ENCODE assay signal across 11 cellular contexts in the genomic region with DNA sequence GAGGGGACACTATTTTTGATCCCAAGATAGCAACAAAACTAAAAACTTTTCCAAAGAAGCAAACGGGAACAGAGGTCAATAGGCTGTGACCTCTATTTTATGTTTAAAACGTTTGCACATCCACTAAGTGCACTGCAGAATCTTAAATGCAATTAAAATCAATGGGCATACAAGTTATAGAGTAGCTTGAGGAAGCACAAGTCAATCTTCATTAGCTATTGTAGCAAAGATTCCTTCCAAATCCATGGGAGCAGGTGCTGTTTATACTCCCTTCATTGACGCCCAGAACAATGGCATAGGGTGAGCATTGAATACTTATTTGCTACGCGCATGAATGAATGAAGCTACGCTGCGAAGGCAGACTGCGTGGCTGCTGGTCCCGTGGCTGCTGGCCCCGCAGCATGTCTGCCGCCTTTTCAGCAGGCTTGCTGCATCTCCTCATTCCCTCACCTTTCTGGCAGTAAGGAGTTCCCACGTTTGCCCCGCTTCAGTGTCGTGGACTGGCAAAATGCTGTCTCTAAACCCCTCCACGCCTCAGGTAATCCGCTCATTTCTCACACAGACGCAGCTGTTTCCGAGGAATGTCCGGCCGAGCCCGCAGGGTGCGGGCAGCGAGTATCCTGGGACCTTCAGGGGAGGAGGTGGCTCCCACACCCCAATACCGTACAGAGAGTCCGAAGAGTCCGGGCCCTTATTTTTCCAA. TPM values are rescaled to one million over a fixed set of nuclear protein-coding genes. Genes with fewer than 3 reads are reported as not detected.
DNase-seq lines count a peak whose midpoint lies in the region; ATAC-seq and TF ChIP-seq lines count a peak whose summit lies in the region.
"Had no signal": no experiment of that assay in that cellular context is flagged by ENCODE, and none has a peak within 500 bp of the region (broad histone marks: within the 10 kb centered on the region; RNA-seq: fewer than 3 reads in every experiment).

No MANE protein-coding gene starts in this region.

- H3K36me3 Mint-ChIP-seq in progenitor cell of endocrine pancreas (ENCODE audit: insufficient read depth), result no peaks in the 10 kb centered on the region
- H3K36me3 Mint-ChIP-seq in CD4-positive, alpha-beta T cell (ENCODE audit: low read depth), result no peaks in the 10 kb centered on the region

- POLR2A ChIA-PET in CD4-positive, alpha-beta T cell (lab: Charles Lee), result no interaction called here

- H3K27me3 Mint-ChIP-seq in progenitor cell of endocrine pancreas, result peaks cover 35% of the 10 kb centered on the region
- peaks cover 45% of the 10 kb centered on the region for H3K27me3 Mint-ChIP-seq in CD4-positive, alpha-beta T cell

- H3K4me1 Mint-ChIP-seq in progenitor cell of endocrine pancreas (ENCODE audit: low read depth), result peaks cover 10% of the 10 kb centered on the region
- no peaks in the 10 kb centered on the region for H3K4me1 Mint-ChIP-seq in CD4-positive, alpha-beta T cell (ENCODE audit: low read depth)

- H3K9me3 ChIP-seq in CD4-positive, alpha-beta T cell (ENCODE audit: control insufficient read depth, low read length), result no peaks in the 10 kb centered on the region

- H3K27ac ChIP-seq in CD4-positive, alpha-beta T cell (ENCODE audit: low read depth, low read length), result no peak overlapping the region

- peak overlapping the region; percentile 78 for H3K27ac Mint-ChIP-seq in progenitor cell of endocrine pancreas
- no peak overlapping the region for H3K27ac Mint-ChIP-seq in CD4-positive, alpha-beta T cell
- H3K27ac Mint-ChIP-seq: activated CD8-positive, alpha-beta memory T cell treated with anti-CD3 and anti-CD28 coated beads, Interleukin-2, amount 10 ng/mL, durations not matched to agents 7 days and 5 days had no signal

- DNase-seq in ELF-1 (ENCODE audit: low read depth, low spot score), result peak; percentile 25
- peak; percentile 83 for DNase-seq in NCI-H69 (lab: John Stamatoyannopoulos, UW)
- DNase-seq in globus pallidus (ENCODE audit: low spot score), result peak; percentile 76
- peak; percentile 10 for DNase-seq in progenitor cell of endocrine pancreas (ENCODE audit: low spot score, unreplicated experiment)
- DNase-seq in HK-2 (ENCODE audit: unreplicated experiment), result no peak
- DNase-seq in activated T-cell treated with anti-CD3 and anti-CD28 coated beads, Interleukin-2, amount 50 U/mL, for 1 hour, result no peak
- no peak for DNase-seq in CD4-positive, alpha-beta T cell
- DNase-seq: activated CD8-positive, alpha-beta memory T cell treated with anti-CD3 and anti-CD28 coated beads, Interleukin-2, amount 10 ng/mL, durations not matched to agents 7 days and 5 days; KBM-7 had no signal

- no peak for ATAC-seq in GM19023 (IDR thresholded peaks at IDR 0.05; ENCODE audit: unreplicated experiment)
- ATAC-seq in CD4-positive, alpha-beta T cell (ENCODE audit: poor library complexity), result no peak
- ATAC-seq: activated CD8-positive, alpha-beta memory T cell treated with anti-CD3 and anti-CD28 coated beads, Interleukin-2, amount 10 ng/mL, durations not matched to agents 7 days and 5 days had no signal

- H3K4me3 Mint-ChIP-seq in progenitor cell of endocrine pancreas (ENCODE audit: low read depth), result peak overlapping the region; percentile 85
- H3K4me3 Mint-ChIP-seq in CD4-positive, alpha-beta T cell, result no peak overlapping the region
- H3K4me3 Mint-ChIP-seq: activated CD8-positive, alpha-beta memory T cell treated with anti-CD3 and anti-CD28 coated beads, Interleukin-2, amount 10 ng/mL, durations not matched to agents 7 days and 5 days had no signal

- H3K27me3 ChIP-seq in CD4-positive, alpha-beta T cell (ENCODE audit: control insufficient read depth, insufficient read depth, low read length), result peaks cover 13% of the 10 kb centered on the region

- no peaks in the 10 kb centered on the region for H3K9me3 Mint-ChIP-seq in progenitor cell of endocrine pancreas (ENCODE audit: low read depth)
- no peaks in the 10 kb centered on the region for H3K9me3 Mint-ChIP-seq in CD4-positive, alpha-beta T cell

- no peak for TF ChIP-seq CTCF in progenitor cell of endocrine pancreas (IDR thresholded peaks at IDR 0.05; ENCODE audit: unreplicated experiment)
- no peak for TF ChIP-seq CTCF in CD4-positive, alpha-beta T cell (IDR thresholded peaks at IDR 0.05)

- intact Hi-C loops in CD4-positive, alpha-beta T cell (cut with DNase I, micrococcal nuclease), result no loop called here

- CTCF ChIA-PET in CD4-positive, alpha-beta T cell (lab: Charles Lee), result no interaction called here

RNA-seq across cellular contexts. Expression of a gene that starts 0.8 kb away (rescaled TPM):
- total RNA-seq in progenitor cell of endocrine pancreas, result 1.3 and 2.5 TPM in 2 replicates
- not detected for total RNA-seq in CD4-positive, alpha-beta T cell
- total RNA-seq: activated CD8-positive, alpha-beta memory T cell treated with anti-CD3 and anti-CD28 coated beads, Interleukin-2, amount 10 ng/mL, durations not matched to agents 7 days and 5 days; lung microvascular endothelial cell had no signal

Comparison
In these comparisons a context has a peak if more than half of its experiments do, and no peak if none do; other contexts are left out.
1. DNase-seq: peak in ELF-1 (single experiment), NCI-H69 (single experiment), globus pallidus (single experiment) and progenitor cell of endocrine pancreas (single experiment); none in HK-2 (single experiment), activated T-cell treated with anti-CD3 and anti-CD28 coated beads, Interleukin-2, amount 50 U/mL, for 1 hour (single experiment) and CD4-positive, alpha-beta T cell (0 of 10).